12 cellular contexts compared by ENCODE assay signal in genomic region chr1:36653850-36654249, GRCh38.
DNase-seq lines count a peak whose midpoint lies in the region; ATAC-seq and TF ChIP-seq lines count a peak whose summit lies in the region.
"Had no signal": no experiment of that assay in that cellular context is flagged by ENCODE, and none has a peak within 500 bp of the region (broad histone marks: within the 10 kb centered on the region; RNA-seq: fewer than 3 reads in every experiment).

No MANE protein-coding gene starts in this region.

- no peaks in the 10 kb centered on the region for H3K4me1 ChIP-seq in psoas muscle

- no peak overlapping the region for H3K4me3 ChIP-seq in fibroblast of mammary gland (ENCODE audit: control insufficient read depth, low read depth, low read length)
- no peak overlapping the region for H3K4me3 ChIP-seq in psoas muscle

- no peak for TF ChIP-seq CTCF in fibroblast of mammary gland (conservative IDR thresholded peaks at IDR 0.05; ENCODE audit: control insufficient read depth, insufficient read depth, low read depth, low read length)
- TF ChIP-seq CTCF in psoas muscle (IDR thresholded peaks at IDR 0.05): no peak

- H3K36me3 ChIP-seq in psoas muscle (ENCODE audit: insufficient read depth in 1 of 2, low read depth in 1 of 2): no peaks in the 10 kb centered on the region

- no peak overlapping the region for H3K27ac Mint-ChIP-seq in activated CD4-positive, alpha-beta memory T cell treated with anti-CD3 and anti-CD28 coated beads for 36 hours
- H3K27ac Mint-ChIP-seq: dendritic cell treated with granulocyte-macrophage colony-stimulating factor and Interleukin-4, amounts not matched to agents 40 ng/mL and 50 ng/mL, for 4 days; stimulated activated memory B cell treated with anti-CD40 and anti-IgM and Interleukin-4, amounts not matched to agents 10 μg/mL and 1 μg/mL and 100 μg/mL, for 72 hours; T-cell had no signal

- H3K4me3 Mint-ChIP-seq in activated CD4-positive, alpha-beta memory T cell treated with anti-CD3 and anti-CD28 coated beads for 36 hours: no peak overlapping the region
- H3K4me3 Mint-ChIP-seq: activated T-cell treated with anti-CD3 and anti-CD28 coated beads, Interleukin-2, amount 50 U/mL, for 4 hours; dendritic cell treated with granulocyte-macrophage colony-stimulating factor and Interleukin-4, amounts not matched to agents 40 ng/mL and 50 ng/mL, for 4 days; stimulated activated memory B cell treated with anti-CD40 and anti-IgM and Interleukin-4, amounts not matched to agents 10 μg/mL and 1 μg/mL and 100 μg/mL, for 72 hours; T-cell had no signal

- H3K27me3 Mint-ChIP-seq in activated CD4-positive, alpha-beta memory T cell treated with anti-CD3 and anti-CD28 coated beads for 36 hours: peaks cover 27% of the 10 kb centered on the region

- ATAC-seq in psoas muscle (peak in 3 of 4 donors; percentile 45 to 73 (median 62)), HG02981 (IDR thresholded peaks at IDR 0.05; ENCODE audit: unreplicated experiment) (no peak)
- ATAC-seq: activated T-cell treated with anti-CD3 and anti-CD28 coated beads, Interleukin-2, amount 50 U/mL, for 4 hours; stimulated activated memory B cell treated with anti-CD40 and anti-IgM and Interleukin-4, amounts not matched to agents 10 μg/mL and 1 μg/mL and 100 μg/mL, for 72 hours; T-cell had no signal

- CTCF ChIA-PET in activated CD4-positive, alpha-beta memory T cell treated with anti-CD3 and anti-CD28 coated beads for 36 hours (lab: Charles Lee): interaction anchor here (0.7 to 1.0 kb wide), 2 partner anchors 78 to 1278 kb away, joined by 3 read pairs; no protein-coding TSS in a partner anchor

- intact Hi-C loops in psoas muscle (cut with DNase I): no loop called here
- intact Hi-C loops in activated CD4-positive, alpha-beta memory T cell treated with anti-CD3 and anti-CD28 coated beads for 36 hours (cut with micrococcal nuclease): no loop called here

- H3K27me3 ChIP-seq in psoas muscle (ENCODE audit: insufficient read depth in 3 of 3, low read length in 2 of 3): peaks cover 0 to 23% (median 6%) of the 10 kb centered on the region in 3 donors

- 18 to 30% (median 21%) methylated on average over 8 of the region's 8 CpGs for WGBS in psoas muscle, 3 donors

- peak; percentile 25 for DNase-seq in H4 (ENCODE audit: low spot score)
- DNase-seq in NCI-H446 (lab: John Stamatoyannopoulos, UW): peak; percentile 18 to 67
- peak; percentile 7 for DNase-seq in fibroblast of mammary gland (ENCODE audit: low read depth)
- DNase-seq in psoas muscle: peak in 1 of 2 donors; percentile 24
- DNase-seq in HK-2 (ENCODE audit: unreplicated experiment): no peak
- DNase-seq in activated CD4-positive, alpha-beta memory T cell treated with anti-CD3 and anti-CD28 coated beads for 36 hours: no peak
- DNase-seq: activated T-cell treated with anti-CD3 and anti-CD28 coated beads, Interleukin-2, amount 50 U/mL, for 4 hours; NCI-H146; T-cell had no signal

- H3K9me3 ChIP-seq in psoas muscle: no peaks in the 10 kb centered on the region

- H3K27ac ChIP-seq in psoas muscle: no peak overlapping the region

- no peaks in the 10 kb centered on the region for H3K4me1 Mint-ChIP-seq in activated CD4-positive, alpha-beta memory T cell treated with anti-CD3 and anti-CD28 coated beads for 36 hours (ENCODE audit: low read depth)
- H3K4me1 Mint-ChIP-seq: stimulated activated memory B cell treated with anti-CD40 and anti-IgM and Interleukin-4, amounts not matched to agents 10 μg/mL and 1 μg/mL and 100 μg/mL, for 72 hours had no signal

- POLR2A ChIA-PET in activated CD4-positive, alpha-beta memory T cell treated with anti-CD3 and anti-CD28 coated beads for 36 hours (lab: Charles Lee): no interaction called here

- H3K9me3 Mint-ChIP-seq in activated CD4-positive, alpha-beta memory T cell treated with anti-CD3 and anti-CD28 coated beads for 36 hours: no peaks in the 10 kb centered on the region
- H3K9me3 Mint-ChIP-seq: activated T-cell treated with anti-CD3 and anti-CD28 coated beads, Interleukin-2, amount 50 U/mL, for 4 hours; dendritic cell treated with granulocyte-macrophage colony-stimulating factor and Interleukin-4, amounts not matched to agents 40 ng/mL and 50 ng/mL, for 4 days; stimulated activated memory B cell treated with anti-CD40 and anti-IgM and Interleukin-4, amounts not matched to agents 10 μg/mL and 1 μg/mL and 100 μg/mL, for 72 hours; T-cell had no signal

- no peaks in the 10 kb centered on the region for H3K36me3 Mint-ChIP-seq in activated CD4-positive, alpha-beta memory T cell treated with anti-CD3 and anti-CD28 coated beads for 36 hours
- H3K36me3 Mint-ChIP-seq: stimulated activated memory B cell treated with anti-CD40 and anti-IgM and Interleukin-4, amounts not matched to agents 10 μg/mL and 1 μg/mL and 100 μg/mL, for 72 hours; T-cell had no signal

Comparison
In these comparisons a context has a peak if more than half of its experiments do, and no peak if none do; other contexts are left out.
1. DNase-seq: peak in H4 (single experiment), NCI-H446 (2 of 2) and fibroblast of mammary gland (single experiment); none in HK-2 (single experiment) and activated CD4-positive, alpha-beta memory T cell treated with anti-CD3 and anti-CD28 coated beads for 36 hours (single experiment).